In the genomic region with DNA sequence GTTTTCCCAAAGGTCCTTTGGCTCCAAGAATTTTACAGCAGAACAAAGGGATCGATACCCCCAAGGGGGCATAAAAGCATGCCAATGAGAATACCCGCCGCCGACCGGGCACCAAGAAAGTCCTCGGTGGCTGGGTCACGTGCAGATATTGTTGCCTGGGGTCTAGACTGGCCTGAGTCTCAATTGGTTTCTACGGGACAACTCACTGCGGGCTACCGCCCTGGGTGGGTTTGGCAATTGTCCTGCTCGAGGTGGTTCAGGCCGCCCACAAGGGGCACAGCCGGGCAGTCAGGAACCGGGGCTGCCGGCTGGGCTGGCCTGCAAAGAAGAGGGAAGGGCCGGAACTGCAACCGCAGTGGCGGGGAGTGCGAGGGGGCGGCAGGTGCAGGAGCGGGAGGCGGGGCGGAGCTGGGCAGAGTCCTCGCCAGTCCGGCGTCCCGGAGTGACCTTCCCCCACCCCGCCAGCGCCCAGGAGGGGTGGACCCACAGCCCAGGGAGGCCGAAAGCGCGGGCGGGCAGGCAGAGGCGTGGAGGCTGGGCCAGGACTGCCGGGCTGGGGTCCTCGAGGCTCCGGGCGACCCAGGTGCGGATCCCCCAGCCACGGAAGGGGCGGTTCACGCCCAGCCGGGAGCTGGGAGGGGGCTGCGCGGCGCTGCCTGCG, we compare ENCODE assay signal across 8 cellular contexts. TPM values are rescaled to one million over a fixed set of nuclear protein-coding genes. Genes with fewer than 3 reads are reported as not detected.
DNase-seq lines count a peak whose midpoint lies in the region; ATAC-seq, FAIRE-seq and TF ChIP-seq lines count a peak whose summit lies in the region.

No MANE protein-coding gene starts in this region.

- peaks cover 6% of the 10 kb centered on the region for H3K27me3 ChIP-seq in AG04450 (ENCODE audit: control insufficient read depth, insufficient read depth, low read length)

- no peak overlapping the region for H3K27ac ChIP-seq in AG04450 (ENCODE audit: low read depth, low read length)

- TF ChIP-seq CTCF in AG04450 (IDR thresholded peaks at IDR 0.05; ENCODE audit: low read depth, low read length) (no peak), epithelial cell of esophagus (IDR thresholded peaks at IDR 0.05; ENCODE audit: insufficient read depth, low read depth, low read length, missing control alignments) (no peak), type B pancreatic cell (conservative IDR thresholded peaks at IDR 0.05) (no peak)

- H3K27me3 Mint-ChIP-seq in activated CD4-positive, alpha-beta T cell treated with anti-CD3 and anti-CD28 coated beads for 36 hours = peaks cover 18% of the 10 kb centered on the region
- H3K27me3 Mint-ChIP-seq in type B pancreatic cell = no peaks in the 10 kb centered on the region

- H3K27ac Mint-ChIP-seq in activated CD4-positive, alpha-beta T cell treated with anti-CD3 and anti-CD28 coated beads for 36 hours = no peak overlapping the region
- H3K27ac Mint-ChIP-seq in type B pancreatic cell = no peak overlapping the region

- DNase-seq in AG04450 (ENCODE audit: low read depth, low spot score) (no peak), GM12891 (ENCODE audit: insufficient read length, low spot score) (no peak), NCI-H187 treated with DMSO at 0.1 percent for 48 hours (lab: John Stamatoyannopoulos, UW) (peak; percentile 71), epithelial cell of esophagus (ENCODE audit: low read depth) (peak; percentile 54), mucosa of gallbladder (ENCODE audit: low spot score) (peak; percentile 91), type B pancreatic cell (ENCODE audit: extremely low spot score, unreplicated experiment) (peak; percentile 87)
- DNase-seq in activated CD4-positive, alpha-beta T cell treated with anti-CD3 and anti-CD28 coated beads for 36 hours = peak; percentile 46

- POLR2A ChIA-PET in AG04450 (lab: Yijun Ruan, JAX) = interaction anchor here (1.5 to 3.3 kb wide), 2 partner anchors 14 to 262 kb away, joined by 4 to 15 read pairs; partner anchors contain the start of genes BLZF1 and NME7
- POLR2A ChIA-PET in activated CD4-positive, alpha-beta T cell treated with anti-CD3 and anti-CD28 coated beads for 36 hours (lab: Charles Lee) = no interaction called here

- H3K4me3 ChIP-seq in AG04450 (ENCODE audit: low read depth, low read length) = peak overlapping the region; percentile 82
- peak overlapping the region; percentile 79 for H3K4me3 ChIP-seq in epithelial cell of esophagus (ENCODE audit: low read length)

- peaks cover 36% of the 10 kb centered on the region for H3K4me1 Mint-ChIP-seq in activated CD4-positive, alpha-beta T cell treated with anti-CD3 and anti-CD28 coated beads for 36 hours
- H3K4me1 Mint-ChIP-seq in type B pancreatic cell (ENCODE audit: unreplicated experiment) = peaks cover 24% of the 10 kb centered on the region

- FAIRE-seq in GM12891 (lab: Jason Lieb, UNC) = peak; percentile 5

- H3K9me3 ChIP-seq in AG04450 (ENCODE audit: control insufficient read depth, insufficient read depth, low read length) = no peaks in the 10 kb centered on the region

- intact Hi-C loops in activated CD4-positive, alpha-beta T cell treated with anti-CD3 and anti-CD28 coated beads for 36 hours (cut with DNase I, micrococcal nuclease) = loop anchor here (1.0 to 5.0 kb wide), 9 partner anchors 34 to 879 kb away; partner anchors contain the start of genes NME7 (in 2 of the 2), BLZF1 (in 1 of the 2), SFT2D2 (in 1 of the 2) and SLC19A2 (in 1 of the 2)

- ATAC-seq in HG02840 (IDR thresholded peaks at IDR 0.05; ENCODE audit: low FRiP score, unreplicated experiment) = peak; percentile 31
- ATAC-seq in activated CD4-positive, alpha-beta T cell treated with anti-CD3 and anti-CD28 coated beads for 36 hours = no peak

- peak overlapping the region; percentile 53 for H3K4me3 Mint-ChIP-seq in activated CD4-positive, alpha-beta T cell treated with anti-CD3 and anti-CD28 coated beads for 36 hours
- peak overlapping the region; percentile 95 for H3K4me3 Mint-ChIP-seq in type B pancreatic cell

- no peaks in the 10 kb centered on the region for H3K9me3 Mint-ChIP-seq in activated CD4-positive, alpha-beta T cell treated with anti-CD3 and anti-CD28 coated beads for 36 hours (ENCODE audit: low read depth)
- peaks cover 4% of the 10 kb centered on the region for H3K9me3 Mint-ChIP-seq in type B pancreatic cell

- CTCF ChIA-PET in AG04450 (lab: Charles Lee) = interaction anchor here (0.6 to 1.4 kb wide), 3 partner anchors 10 to 442 kb away, joined by 3 to 7 read pairs (median 4); no protein-coding TSS in a partner anchor
- CTCF ChIA-PET in activated CD4-positive, alpha-beta T cell treated with anti-CD3 and anti-CD28 coated beads for 36 hours (lab: Charles Lee) = interaction anchor here (0.6 to 1.0 kb wide), 2 partner anchors 61 to 1475 kb away, joined by 3 read pairs; no protein-coding TSS in a partner anchor

- no peaks in the 10 kb centered on the region for H3K36me3 Mint-ChIP-seq in activated CD4-positive, alpha-beta T cell treated with anti-CD3 and anti-CD28 coated beads for 36 hours (ENCODE audit: low read depth)
- H3K36me3 Mint-ChIP-seq in type B pancreatic cell = peaks cover 8% of the 10 kb centered on the region

- TF ChIP-seq POLR2A in GM12891 (IDR thresholded peaks at IDR 0.05; ENCODE audit: low read depth, low read length) = no peak

TF ChIP-seq in GM12891, 5 proteins besides CTCF, POLR2A, EP300 and RAD21:
- TF ChIP-seq POU2F2 (IDR thresholded peaks at IDR 0.05; ENCODE audit: low read depth, low read length) (no peak), TAF1 (IDR thresholded peaks at IDR 0.05; ENCODE audit: low read depth, low read length) (no peak), POLR2AphosphoS5 (IDR thresholded peaks at IDR 0.05; ENCODE audit: low read depth, low read length) (no peak), SPI1 (IDR thresholded peaks at IDR 0.05; ENCODE audit: low read depth, low read length) (no peak), PAX5 (IDR thresholded peaks at IDR 0.05; ENCODE audit: insufficient read depth, low read length, severe bottlenecking) (no peak)

RNA-seq across cellular contexts. Expression of gene ATP1B1, which starts 0.9 kb away (rescaled TPM):
- polyA plus RNA-seq in AG04450 (2011; rRNA removed) = 17.6 and 25.0 TPM in 2 replicates
- polyA minus RNA-seq in AG04450 (2011; rRNA and poly(A)+ RNA removed) = 7.4 and 9.6 TPM in 2 replicates
- 14.9 TPM for polyA plus RNA-seq in GM12891 (2012; ENCODE audit: low read depth, missing spikeins)
- total RNA-seq in activated CD4-positive, alpha-beta T cell treated with anti-CD3 and anti-CD28 coated beads for 36 hours = 1 to 10 TPM; 2.9 to 3.3 TPM
- 739 TPM for total RNA-seq in mucosa of gallbladder
- 237 and 306 TPM in 2 replicates for total RNA-seq in type B pancreatic cell (ENCODE audit: low replicate concordance)

Comparison
In these comparisons a context has a peak if more than half of its experiments do, and no peak if none do; other contexts are left out.
1. DNase-seq: peak in NCI-H187 treated with DMSO at 0.1 percent for 48 hours (single experiment), activated CD4-positive, alpha-beta T cell treated with anti-CD3 and anti-CD28 coated beads for 36 hours (single experiment), epithelial cell of esophagus (single experiment), mucosa of gallbladder (single experiment) and type B pancreatic cell (single experiment); none in AG04450 (single experiment) and GM12891 (single experiment).
2. RNA of gene ATP1B1, which starts 0.9 kb away (total RNA-seq): 739 TPM in mucosa of gallbladder (single experiment) and 237 to 306 TPM in type B pancreatic cell; 2.9 to 3.3 TPM in activated CD4-positive, alpha-beta T cell treated with anti-CD3 and anti-CD28 coated beads for 36 hours; every median in the first group is over 10 times any median in the second.